8 cellular contexts compared by ENCODE assay signal in the genomic region with DNA sequence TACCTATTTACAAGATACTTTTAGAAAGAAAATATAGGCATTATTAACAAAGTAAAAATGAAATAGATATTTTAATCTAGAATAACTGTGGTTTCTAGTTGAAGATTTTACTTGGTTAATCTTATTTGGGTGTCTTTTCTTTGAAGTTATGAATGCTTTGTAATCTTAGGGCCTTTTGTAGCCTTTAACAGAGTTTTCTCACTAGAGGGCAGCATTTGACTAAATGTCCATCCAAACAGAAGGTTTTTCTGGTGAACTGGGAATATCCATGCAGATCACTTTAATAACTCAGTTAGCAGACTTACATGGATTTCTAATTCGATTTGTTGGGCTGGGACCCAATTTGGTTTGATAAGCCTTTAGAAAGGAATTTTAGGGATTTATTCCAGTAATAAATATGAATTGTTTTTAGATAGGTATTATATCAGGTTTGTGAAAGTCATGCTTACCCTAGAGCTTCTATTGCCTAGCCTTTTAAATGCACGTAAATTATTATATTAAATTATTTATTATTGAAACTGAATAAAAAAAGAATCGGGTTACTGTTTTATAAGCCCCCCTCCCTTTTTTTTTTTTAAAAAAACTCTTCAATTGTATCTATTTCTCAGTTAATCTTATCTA.
DNase-seq lines count a peak whose midpoint lies in the region; ATAC-seq and TF ChIP-seq lines count a peak whose summit lies in the region.

No MANE protein-coding gene starts in this region.

- H3K4me3 ChIP-seq in lung, result no peak overlapping the region

- intact Hi-C loops in MCF 10A (cut with micrococcal nuclease), result loop anchor here (1.0 to 10.0 kb wide), 7 partner anchors 70 to 1168 kb away; no protein-coding TSS in a partner anchor
- intact Hi-C loops in activated T-helper 2 cell treated with anti-CD3 and anti-CD28 coated beads, Interferon-gamma antibody, Interleukin-2, Interleukin-4, amounts not matched to agents 10 μg/mL and 5 μg/mL and 100 μg/mL, durations not matched to agents 14 hours and 24 hours and 36 hours (cut with micrococcal nuclease), result no loop called here

- TF ChIP-seq CTCF in HFFc6 (IDR thresholded peaks at IDR 0.05), result peak; percentile 82
- TF ChIP-seq CTCF in MCF 10A (IDR thresholded peaks at IDR 0.05; ENCODE audit: unreplicated experiment), result peak; percentile 62
- TF ChIP-seq CTCF in lung (IDR thresholded peaks at IDR 0.05; ENCODE audit: control extremely low read depth, extremely low read depth), result peak; percentile 12

- no peak overlapping the region for H3K27ac ChIP-seq in lung (ENCODE audit: low read depth in 1 of 2, low read length in 1 of 2)

- POLR2A ChIA-PET in MCF 10A (lab: Yijun Ruan, JAX), result no interaction called here

- ATAC-seq in lung (ENCODE audit: insufficient read depth, low FRiP score), result no peak
- ATAC-seq in GM21526 (IDR thresholded peaks at IDR 0.05; ENCODE audit: low FRiP score, unreplicated experiment), result no peak

- DNase-seq in CMK (ENCODE audit: low read depth), result peak; percentile 3
- DNase-seq in HFFc6, result peak; percentile 52
- peak; percentile 1 for DNase-seq in NCI-H524 treated with DMSO at 0.1 percent for 48 hours (lab: John Stamatoyannopoulos, UW)
- DNase-seq in MCF 10A (ENCODE audit: unreplicated experiment), result peak; percentile 67
- no peak for DNase-seq in lung (ENCODE audit: low spot score)
- no peak for DNase-seq in GDM1 (lab: John Stamatoyannopoulos, UW)
- no peak for DNase-seq in activated T-helper 2 cell treated with anti-CD3 and anti-CD28 coated beads, Interferon-gamma antibody, Interleukin-2, Interleukin-4, amounts not matched to agents 10 μg/mL and 5 μg/mL and 100 μg/mL, durations not matched to agents 14 hours and 24 hours and 36 hours (ENCODE audit: low spot score)

- H3K4me1 ChIP-seq in lung (ENCODE audit: control insufficient read depth in 2 of 2, insufficient read depth in 2 of 2, low read length in 2 of 2), result no peaks in the 10 kb centered on the region

- H3K9me3 ChIP-seq in lung (ENCODE audit: control insufficient read depth in 2 of 2, insufficient read depth in 1 of 2, low read length in 1 of 2), result peaks cover 0 to 2% of the 10 kb centered on the region in 2 donors

- no peaks in the 10 kb centered on the region for H3K9me3 Mint-ChIP-seq in HFFc6
- peaks cover 7% of the 10 kb centered on the region for H3K9me3 Mint-ChIP-seq in MCF 10A (ENCODE audit: unreplicated experiment)
- H3K9me3 Mint-ChIP-seq in activated T-helper 2 cell treated with anti-CD3 and anti-CD28 coated beads, Interferon-gamma antibody, Interleukin-2, Interleukin-4, amounts not matched to agents 10 μg/mL and 5 μg/mL and 100 μg/mL, durations not matched to agents 14 hours and 24 hours and 36 hours, result no peaks in the 10 kb centered on the region

- BruUV-seq in MCF 10A (replicated peaks; lab: Mats Ljungman, UMichigan), result no TSS peak

- peaks cover 2% of the 10 kb centered on the region for H3K27me3 Mint-ChIP-seq in HFFc6 (ENCODE audit: insufficient read depth)
- H3K27me3 Mint-ChIP-seq in MCF 10A (ENCODE audit: insufficient read depth, unreplicated experiment), result peaks cover 50% of the 10 kb centered on the region
- peaks cover 15% of the 10 kb centered on the region for H3K27me3 Mint-ChIP-seq in activated T-helper 2 cell treated with anti-CD3 and anti-CD28 coated beads, Interferon-gamma antibody, Interleukin-2, Interleukin-4, amounts not matched to agents 10 μg/mL and 5 μg/mL and 100 μg/mL, durations not matched to agents 14 hours and 24 hours and 36 hours (ENCODE audit: low read depth)

- H3K27ac Mint-ChIP-seq in HFFc6 (no peak overlapping the region), MCF 10A (ENCODE audit: low read depth, unreplicated experiment) (no peak overlapping the region)
- no peak overlapping the region for H3K27ac Mint-ChIP-seq in activated T-helper 2 cell treated with anti-CD3 and anti-CD28 coated beads, Interferon-gamma antibody, Interleukin-2, Interleukin-4, amounts not matched to agents 10 μg/mL and 5 μg/mL and 100 μg/mL, durations not matched to agents 14 hours and 24 hours and 36 hours

- H3K4me3 Mint-ChIP-seq in HFFc6 (no peak overlapping the region), MCF 10A (ENCODE audit: unreplicated experiment) (no peak overlapping the region)
- H3K4me3 Mint-ChIP-seq in activated T-helper 2 cell treated with anti-CD3 and anti-CD28 coated beads, Interferon-gamma antibody, Interleukin-2, Interleukin-4, amounts not matched to agents 10 μg/mL and 5 μg/mL and 100 μg/mL, durations not matched to agents 14 hours and 24 hours and 36 hours (ENCODE audit: low read depth), result no peak overlapping the region

- H3K36me3 Mint-ChIP-seq in HFFc6 (ENCODE audit: low read depth) (no peaks in the 10 kb centered on the region), MCF 10A (ENCODE audit: insufficient read depth, unreplicated experiment) (no peaks in the 10 kb centered on the region)
- no peaks in the 10 kb centered on the region for H3K36me3 Mint-ChIP-seq in activated T-helper 2 cell treated with anti-CD3 and anti-CD28 coated beads, Interferon-gamma antibody, Interleukin-2, Interleukin-4, amounts not matched to agents 10 μg/mL and 5 μg/mL and 100 μg/mL, durations not matched to agents 14 hours and 24 hours and 36 hours (ENCODE audit: low read depth)

- H3K36me3 ChIP-seq in lung (ENCODE audit: control insufficient read depth in 2 of 2, insufficient read depth in 2 of 2, low read length in 2 of 2), result no peaks in the 10 kb centered on the region

- 25% methylated on average over 3 of the region's 3 CpGs for WGBS in lung, 2 donors

- H3K4me1 Mint-ChIP-seq in HFFc6 (ENCODE audit: low read depth), result no peaks in the 10 kb centered on the region
- H3K4me1 Mint-ChIP-seq in MCF 10A (ENCODE audit: insufficient read depth, unreplicated experiment), result no peaks in the 10 kb centered on the region
- H3K4me1 Mint-ChIP-seq in activated T-helper 2 cell treated with anti-CD3 and anti-CD28 coated beads, Interferon-gamma antibody, Interleukin-2, Interleukin-4, amounts not matched to agents 10 μg/mL and 5 μg/mL and 100 μg/mL, durations not matched to agents 14 hours and 24 hours and 36 hours (ENCODE audit: low read depth), result no peaks in the 10 kb centered on the region

- CTCF ChIA-PET in MCF 10A (lab: Yijun Ruan, JAX), result interaction anchor here (0.5 to 1.6 kb wide), 15 partner anchors 10 to 1385 kb away, joined by 3 to 14 read pairs (median 3); no protein-coding TSS in a partner anchor

- H3K27me3 ChIP-seq in lung (ENCODE audit: control insufficient read depth, insufficient read depth), result no peaks in the 10 kb centered on the region

Comparison
In these comparisons a context has a peak if more than half of its experiments do, and no peak if none do; other contexts are left out.
1. DNase-seq: peak in CMK (single experiment), HFFc6 (single experiment), NCI-H524 treated with DMSO at 0.1 percent for 48 hours (single experiment) and MCF 10A (single experiment); none in lung (single experiment), GDM1 (single experiment) and activated T-helper 2 cell treated with anti-CD3 and anti-CD28 coated beads, Interferon-gamma antibody, Interleukin-2, Interleukin-4, amounts not matched to agents 10 μg/mL and 5 μg/mL and 100 μg/mL, durations not matched to agents 14 hours and 24 hours and 36 hours (single experiment).
2. CTCF ChIP-seq: peak in every context shown above with its lines; median percentile 82 in HFFc6; 62 in MCF 10A; 12 in lung.